16 cellular contexts compared by ENCODE assay signal in genomic region chr19:11921852-11922495, GRCh38. TPM values are rescaled to one million over a fixed set of nuclear protein-coding genes. Genes with fewer than 3 reads are reported as not detected.
DNase-seq lines count a peak whose midpoint lies in the region; ATAC-seq and TF ChIP-seq lines count a peak whose summit lies in the region.
"Had no signal": no experiment of that assay in that cellular context is flagged by ENCODE, and none has a peak within 500 bp of the region (broad histone marks: within the 10 kb centered on the region; RNA-seq: fewer than 3 reads in every experiment).

No MANE protein-coding gene starts in this region.

- H4K5ac ChIP-seq in IMR-90 (ENCODE audit: low read depth, low read length), result no peak overlapping the region
- no peak overlapping the region for H4K5ac ChIP-seq in mesendoderm (ENCODE audit: low read length)

- in situ Hi-C loops in IMR-90 (cut with MboI; ENCODE audit: low sequenced_read_pairs), result no loop called here

- H3K56ac ChIP-seq in IMR-90 (ENCODE audit: extremely low read depth, insufficient read depth, low read length) (no peak overlapping the region), mesendoderm (ENCODE audit: low read length) (no peak overlapping the region)

- intact Hi-C loops in Caco-2 (cut with micrococcal nuclease; ENCODE audit: unreplicated experiment) (loop anchor here (1.0 to 5.0 kb wide), 3 partner anchors 41 to 630 kb away; partner anchors contain the start of gene ZNF564), IMR-90 (cut with micrococcal nuclease) (loop anchor here (10.0 kb wide), 1 partner anchor 133 kb away; the partner anchor contains the start of gene ZNF878), left colon (cut with DNase I, micrococcal nuclease) (loop anchor here (5.0 to 10.0 kb wide), 2 partner anchors 70 to 73 kb away; no protein-coding TSS in a partner anchor), posterior vena cava (cut with DNase I) (no loop called here)

- H3K9me1 ChIP-seq in IMR-90 (ENCODE audit: insufficient read depth, low read length), result no peaks in the 10 kb centered on the region

- H2BK120ac ChIP-seq in IMR-90 (ENCODE audit: low read depth, low read length), result no peak overlapping the region
- H2BK120ac ChIP-seq in mesendoderm (ENCODE audit: low read depth, low read length), result no peak overlapping the region

- H3K18ac ChIP-seq in IMR-90 (ENCODE audit: low read depth, low read length) (no peak overlapping the region), mesendoderm (ENCODE audit: low read length) (no peak overlapping the region)

- BruUV-seq in Caco-2 (replicated peaks; lab: Mats Ljungman, UMichigan) (no TSS peak), IMR-90 (replicated peaks; lab: Mats Ljungman, UMichigan) (no TSS peak)

- peak; percentile 43 to 48 for DNase-seq in Caco-2
- DNase-seq in IMR-90, result peak; percentile 5
- peak; percentile 17 for DNase-seq in SK-N-DZ (ENCODE audit: low spot score)
- peak; percentile 53 for DNase-seq in mesendoderm
- no peak for DNase-seq in activated CD8-positive, alpha-beta T cell treated with anti-CD3 and anti-CD28 coated beads, Interleukin-2, amount 10 ng/mL, durations not matched to agents 7 days and 5 days
- DNase-seq in dermis blood vessel endothelial cell, result no peak
- DNase-seq in left colon, result no peak
- DNase-seq in posterior vena cava (ENCODE audit: low spot score), result no peak
- DNase-seq: AML-193, DMS79 treated with DMSO at 0.1 percent for 48 hours, GF-D8, HCEC 1CT, NCI-H1092 treated with DMSO at 0.1 percent for 48 hours, NCI-H187, SHP77 treated with DMSO at 0.1 percent for 48 hours had no signal

- no peak for TF ChIP-seq CTCF in Caco-2 (IDR thresholded peaks at IDR 0.05; ENCODE audit: insufficient read depth in 1 of 2, low read depth in 1 of 2, low read length in 1 of 2, severe bottlenecking in 1 of 2, unreplicated experiment in 1 of 2)
- TF ChIP-seq CTCF in IMR-90 (conservative IDR thresholded peaks at IDR 0.05; ENCODE audit: low read depth, low read length), result no peak

- CTCF ChIA-PET in Caco-2 (lab: Charles Lee) (interaction anchor here (0.7 to 3.9 kb wide), 3 partner anchors 67 to 219 kb away, joined by 3 to 37 read pairs (median 9); partner anchors contain the start of gene ZNF20), IMR-90 (lab: Yijun Ruan, JAX) (interaction anchor here (1.1 kb wide), 1 partner anchor 218 kb away, joined by 6 read pairs; the partner anchor contains the start of gene ZNF20)
- CTCF ChIA-PET in activated CD8-positive, alpha-beta T cell treated with anti-CD3 and anti-CD28 coated beads, Interleukin-2, amount 10 ng/mL, durations not matched to agents 7 days and 5 days (lab: Charles Lee), result interaction anchor here (1.0 to 6.0 kb wide), 11 partner anchors 18 to 256 kb away, joined by 3 to 115 read pairs (median 25); partner anchors contain the start of genes ZNF20, ZNF491, ZNF763 and ZNF878

- H2BK15ac ChIP-seq in IMR-90 (ENCODE audit: low read depth, low read length), result no peak overlapping the region
- no peak overlapping the region for H2BK15ac ChIP-seq in mesendoderm (replicated peaks; ENCODE audit: low read depth)

- no peak overlapping the region for H3K14ac ChIP-seq in IMR-90 (replicated peaks; ENCODE audit: low read depth, low read length)

- no peak overlapping the region for H3K4me3 Mint-ChIP-seq in Caco-2 (ENCODE audit: unreplicated experiment)
- no peak overlapping the region for H3K4me3 Mint-ChIP-seq in activated CD8-positive, alpha-beta T cell treated with anti-CD3 and anti-CD28 coated beads, Interleukin-2, amount 10 ng/mL, durations not matched to agents 7 days and 5 days

- H3K27me3 ChIP-seq in Caco-2 (replicated peaks; ENCODE audit: control insufficient read depth, insufficient read depth, low read length) (no peaks in the 10 kb centered on the region), IMR-90 (ENCODE audit: control insufficient read depth, insufficient read depth, low read length) (no peaks in the 10 kb centered on the region), mesendoderm (ENCODE audit: insufficient read depth, low read length, poor library complexity) (no peaks in the 10 kb centered on the region)

- H2AFZ ChIP-seq in IMR-90 (replicated peaks; ENCODE audit: low read length, poor library complexity), result no peak overlapping the region

- H3K9me3 ChIP-seq in Caco-2 (no peaks in the 10 kb centered on the region), IMR-90 (ENCODE audit: control insufficient read depth, insufficient read depth, low read length) (peaks cover 7% of the 10 kb centered on the region)

- H4K8ac ChIP-seq in IMR-90 (ENCODE audit: low read depth in 2 of 2, low read length in 2 of 2) (no peak overlapping the region), mesendoderm (ENCODE audit: low read depth, low read length) (no peak overlapping the region)

- no peak overlapping the region for H3K27ac ChIP-seq in IMR-90 (ENCODE audit: insufficient read depth, low read length)
- H3K27ac ChIP-seq in mesendoderm (ENCODE audit: low read depth, low read length), result no peak overlapping the region

- peaks cover 15% of the 10 kb centered on the region for H3K4me1 Mint-ChIP-seq in Caco-2 (ENCODE audit: low read depth, unreplicated experiment)
- H3K4me1 Mint-ChIP-seq in activated CD8-positive, alpha-beta T cell treated with anti-CD3 and anti-CD28 coated beads, Interleukin-2, amount 10 ng/mL, durations not matched to agents 7 days and 5 days (ENCODE audit: low read depth), result peaks cover 31% of the 10 kb centered on the region

- H2AK5ac ChIP-seq in IMR-90 (ENCODE audit: low read depth, low read length), result no peak overlapping the region
- H2AK5ac ChIP-seq in mesendoderm (ENCODE audit: low read length), result no peak overlapping the region

- H3K27me3 Mint-ChIP-seq in Caco-2 (ENCODE audit: insufficient read depth, unreplicated experiment), result no peaks in the 10 kb centered on the region
- no peaks in the 10 kb centered on the region for H3K27me3 Mint-ChIP-seq in activated CD8-positive, alpha-beta T cell treated with anti-CD3 and anti-CD28 coated beads, Interleukin-2, amount 10 ng/mL, durations not matched to agents 7 days and 5 days (ENCODE audit: low read depth)

- H2AK9ac ChIP-seq in IMR-90 (replicated peaks; ENCODE audit: low read depth, low read length, poor library complexity), result no peak overlapping the region

- no peak overlapping the region for H4K91ac ChIP-seq in IMR-90 (ENCODE audit: insufficient read depth, low read depth, low read length)

- ATAC-seq in IMR-90 (ENCODE audit: low read depth), result no peak
- no peak for ATAC-seq in activated CD8-positive, alpha-beta T cell treated with anti-CD3 and anti-CD28 coated beads, Interleukin-2, amount 10 ng/mL, durations not matched to agents 7 days and 5 days
- ATAC-seq in left colon, result no peak

- no peaks in the 10 kb centered on the region for H3K79me2 ChIP-seq in mesendoderm (ENCODE audit: control insufficient read depth, insufficient read depth, low read length)

- H2BK20ac ChIP-seq in IMR-90 (ENCODE audit: low read depth, low read length), result no peak overlapping the region

- H2BK5ac ChIP-seq in IMR-90 (ENCODE audit: low read depth, low read length, poor library complexity, severe bottlenecking), result no peak overlapping the region
- no peak overlapping the region for H2BK5ac ChIP-seq in mesendoderm (ENCODE audit: low read length)

- no peak overlapping the region for H3K23ac ChIP-seq in IMR-90 (ENCODE audit: low read depth, low read length)
- H3K23ac ChIP-seq in mesendoderm (ENCODE audit: low read length), result no peak overlapping the region

- peaks cover 19% of the 10 kb centered on the region for H3K36me3 Mint-ChIP-seq in Caco-2 (ENCODE audit: insufficient read depth, unreplicated experiment)
- peaks cover 14% of the 10 kb centered on the region for H3K36me3 Mint-ChIP-seq in activated CD8-positive, alpha-beta T cell treated with anti-CD3 and anti-CD28 coated beads, Interleukin-2, amount 10 ng/mL, durations not matched to agents 7 days and 5 days (ENCODE audit: low read depth)

- H3K4me2 ChIP-seq in IMR-90 (ENCODE audit: low read depth, low read length) (no peak overlapping the region), mesendoderm (ENCODE audit: low read length) (no peak overlapping the region)

- no peak for TF ChIP-seq POLR2A in IMR-90 (IDR thresholded peaks at IDR 0.05; ENCODE audit: low read depth, low read length)

- H3K4me3 ChIP-seq in Caco-2 (ENCODE audit: low read depth, low read length), result no peak overlapping the region
- H3K4me3 ChIP-seq in IMR-90 (ENCODE audit: insufficient read depth, low read depth, low read length), result no peak overlapping the region
- H3K4me3 ChIP-seq in mesendoderm (ENCODE audit: low read length), result no peak overlapping the region

- no peak overlapping the region for H3K27ac Mint-ChIP-seq in Caco-2 (ENCODE audit: unreplicated experiment)
- H3K27ac Mint-ChIP-seq in activated CD8-positive, alpha-beta T cell treated with anti-CD3 and anti-CD28 coated beads, Interleukin-2, amount 10 ng/mL, durations not matched to agents 7 days and 5 days, result no peak overlapping the region

- peaks cover 3% of the 10 kb centered on the region for H4K20me1 ChIP-seq in IMR-90 (ENCODE audit: insufficient read depth, low read length)

- H3K36me3 ChIP-seq in Caco-2 (ENCODE audit: control insufficient read depth, insufficient read depth, low read length), result no peaks in the 10 kb centered on the region
- H3K36me3 ChIP-seq in IMR-90 (ENCODE audit: control insufficient read depth, insufficient read depth, low read length), result no peaks in the 10 kb centered on the region
- H3K36me3 ChIP-seq in mesendoderm (ENCODE audit: control insufficient read depth, insufficient read depth, low read length), result no peaks in the 10 kb centered on the region

- no peak for TF ChIP-seq RAD21 in IMR-90 (IDR thresholded peaks at IDR 0.05; ENCODE audit: low read length)

- dilution Hi-C loops in IMR-90 (cut with HindIII; ENCODE audit: low sequenced_read_pairs, unreplicated experiment), result no loop called here

- H3K79me1 ChIP-seq in IMR-90 (ENCODE audit: low read depth in 1 of 2, low read length in 2 of 2) (peaks cover 0 to 14% of the 10 kb centered on the region in 2 experiments; a peak in 1 of 4 replicates), mesendoderm (ENCODE audit: low read length) (peaks cover 1% of the 10 kb centered on the region)

- H3K9ac ChIP-seq in IMR-90 (ENCODE audit: low read depth, low read length) (no peak overlapping the region), mesendoderm (ENCODE audit: low read length) (no peak overlapping the region)

- POLR2A ChIA-PET in Caco-2 (lab: Charles Lee) (no interaction called here), IMR-90 (lab: Charles Lee; ENCODE audit: unreplicated experiment) (no interaction called here)
- POLR2A ChIA-PET in activated CD8-positive, alpha-beta T cell treated with anti-CD3 and anti-CD28 coated beads, Interleukin-2, amount 10 ng/mL, durations not matched to agents 7 days and 5 days (lab: Charles Lee), result no interaction called here

- H3K9me3 Mint-ChIP-seq in Caco-2 (ENCODE audit: unreplicated experiment), result peaks cover 10% of the 10 kb centered on the region
- H3K9me3 Mint-ChIP-seq in activated CD8-positive, alpha-beta T cell treated with anti-CD3 and anti-CD28 coated beads, Interleukin-2, amount 10 ng/mL, durations not matched to agents 7 days and 5 days (ENCODE audit: insufficient read depth), result peaks cover 3% of the 10 kb centered on the region

- H3K4me1 ChIP-seq in Caco-2 (peaks cover 12% of the 10 kb centered on the region), IMR-90 (ENCODE audit: control insufficient read depth, insufficient read depth, low read length) (peaks cover 4% of the 10 kb centered on the region; the same call in 1 of the 2 replicates), mesendoderm (ENCODE audit: control insufficient read depth, low read depth, low read length) (no peaks in the 10 kb centered on the region)

- WGBS in IMR-90 (ENCODE audit: extremely low coverage in 2 of 2, insufficient read length in 1 of 2), 2 experiments, result no CpG with 5 or more reads among the region's 6 CpGs
- WGBS in mesendoderm (ENCODE audit: extremely low coverage, insufficient coverage, low lambda C conversion rate), result no CpG with 5 or more reads among the region's 6 CpGs

- no peak overlapping the region for H3K4ac ChIP-seq in IMR-90 (ENCODE audit: low read depth, low read length)
- no peak overlapping the region for H3K4ac ChIP-seq in mesendoderm (ENCODE audit: low read depth, low read length)

RNA-seq across cellular contexts. Expression of gene ZNF700, which starts 2.9 kb away (rescaled TPM):
- total RNA-seq in Caco-2 (2022), result 8.5 and 9.7 TPM in 2 replicates
- total RNA-seq in IMR-90 (2012; rRNA removed), result 10.2 and 11.9 TPM in 2 replicates
- 4.2 and 5.3 TPM in 2 replicates for polyA plus RNA-seq in IMR-90 (2012; rRNA removed)
- 0.45 and 1.1 TPM in 2 replicates for polyA plus RNA-seq in IMR-90 (2012; cell fraction: cytosol; rRNA removed)
- polyA plus RNA-seq in IMR-90 (2012; cell fraction: nucleus; rRNA removed; ENCODE audit: low replicate concordance), result 3.2 and 33.1 TPM in 2 replicates
- polyA plus RNA-seq in SK-N-DZ (2014; cell fraction: cytosol; rRNA removed), result 9.1 and 9.2 TPM in 2 replicates
- 22.4 and 35.2 TPM in 2 replicates for polyA plus RNA-seq in SK-N-DZ (2014; cell fraction: nucleus; rRNA removed)
- 3.5 TPM for polyA plus RNA-seq in mesendoderm (2013, experiment 1 of 2)
- polyA plus RNA-seq in mesendoderm (2013, experiment 2 of 2), result 3.5 TPM
- total RNA-seq in activated CD8-positive, alpha-beta T cell treated with anti-CD3 and anti-CD28 coated beads, Interleukin-2, amount 10 ng/mL, durations not matched to agents 7 days and 5 days, result 10 to 100 TPM; 22.7 to 25.7 TPM
- 8.8 and 11.2 TPM in 2 replicates for total RNA-seq in dermis blood vessel endothelial cell
- 10 to 100 TPM; 16.4 to 20.0 TPM for total RNA-seq in left colon
- 10 to 100 TPM in 1 of 2 donors, 1 to 10 TPM in 1; 9.9 to 11.6 TPM for total RNA-seq in posterior vena cava

RNA-seq across cellular contexts. Expression of gene ZNF69, which starts 34.4 kb away (rescaled TPM):
- total RNA-seq in Caco-2 (2022), result 6.4 and 7.5 TPM in 2 replicates
- 10.8 and 12.0 TPM in 2 replicates for total RNA-seq in IMR-90 (2012; rRNA removed)
- 1.2 and 2.7 TPM in 2 replicates for polyA plus RNA-seq in IMR-90 (2012; rRNA removed)
- polyA plus RNA-seq in IMR-90 (2012; cell fraction: cytosol; rRNA removed), result 0.47 and 0.81 TPM in 2 replicates
- 1.4 and 4.8 TPM in 2 replicates for polyA plus RNA-seq in IMR-90 (2012; cell fraction: nucleus; rRNA removed; ENCODE audit: low replicate concordance)
- 5.8 and 7.1 TPM in 2 replicates for polyA plus RNA-seq in SK-N-DZ (2014; cell fraction: cytosol; rRNA removed)
- 5.8 and 9.5 TPM in 2 replicates for polyA plus RNA-seq in SK-N-DZ (2014; cell fraction: nucleus; rRNA removed)
- polyA plus RNA-seq in mesendoderm (2013, experiment 1 of 2), result 6.7 TPM
- polyA plus RNA-seq in mesendoderm (2013, experiment 2 of 2), result 6.6 TPM
- 1 to 10 TPM; 3.4 to 4.0 TPM for total RNA-seq in activated CD8-positive, alpha-beta T cell treated with anti-CD3 and anti-CD28 coated beads, Interleukin-2, amount 10 ng/mL, durations not matched to agents 7 days and 5 days
- total RNA-seq in dermis blood vessel endothelial cell, result 13.0 and 15.8 TPM in 2 replicates
- total RNA-seq in left colon, result 10 to 100 TPM; 17.3 to 26.5 TPM
- 1 to 10 TPM; 3.7 to 4.0 TPM for total RNA-seq in posterior vena cava
- total RNA-seq: HT1080 had no signal

RNA-seq across cellular contexts. Expression of gene ZNF763, which starts 42.9 kb away (rescaled TPM):
- total RNA-seq in Caco-2 (2022), result 0.84 and 2.7 TPM in 2 replicates
- 0.56 and 0.90 TPM in 2 replicates for total RNA-seq in IMR-90 (2012; rRNA removed)
- 0.75 and 0.94 TPM in 2 replicates for polyA plus RNA-seq in IMR-90 (2012; rRNA removed)
- 0.04 and 0.12 TPM in 2 replicates for polyA plus RNA-seq in IMR-90 (2012; cell fraction: cytosol; rRNA removed)
- polyA plus RNA-seq in IMR-90 (2012; cell fraction: nucleus; rRNA removed; ENCODE audit: low replicate concordance), result 0.25 and 6.0 TPM in 2 replicates
- polyA plus RNA-seq in SK-N-DZ (2014; cell fraction: cytosol; rRNA removed), result 2.4 and 4.3 TPM in 2 replicates
- 2.0 and 3.8 TPM in 2 replicates for polyA plus RNA-seq in SK-N-DZ (2014; cell fraction: nucleus; rRNA removed)
- polyA plus RNA-seq in mesendoderm (2013, experiment 1 of 2), result 0.52 TPM
- polyA plus RNA-seq in mesendoderm (2013, experiment 2 of 2), result 0.59 TPM
- 1 to 10 TPM; 2.0 to 2.3 TPM for total RNA-seq in activated CD8-positive, alpha-beta T cell treated with anti-CD3 and anti-CD28 coated beads, Interleukin-2, amount 10 ng/mL, durations not matched to agents 7 days and 5 days
- 1.6 and 3.1 TPM in 2 replicates for total RNA-seq in dermis blood vessel endothelial cell
- total RNA-seq in left colon, result 1 to 10 TPM; 6.0 to 7.8 TPM
- total RNA-seq in posterior vena cava, result 1 to 10 TPM; 1.7 to 2.4 TPM
- total RNA-seq: HT1080 had no signal

Comparison
In these comparisons a context has a peak if more than half of its experiments do, and no peak if none do; other contexts are left out.
1. DNase-seq: peak in Caco-2 (2 of 2), IMR-90 (single experiment), SK-N-DZ (single experiment) and mesendoderm (single experiment); none in activated CD8-positive, alpha-beta T cell treated with anti-CD3 and anti-CD28 coated beads, Interleukin-2, amount 10 ng/mL, durations not matched to agents 7 days and 5 days (single experiment), dermis blood vessel endothelial cell (single experiment), left colon (0 of 2) and posterior vena cava (single experiment).
2. intact Hi-C loops: an anchor here in Caco-2 (1.0 to 5.0 kb wide), IMR-90 (10.0 kb wide) and left colon (5.0 to 10.0 kb wide); none called in posterior vena cava.